ENCODE assay signal across 13 cellular contexts in genomic region chr10:80491251-80492102, GRCh38. TPM values are rescaled to one million over a fixed set of nuclear protein-coding genes. Genes with fewer than 3 reads are reported as not detected.
A peak's percentile ranks its signal among the peaks of the same experiment; 100 is the strongest.
DNase-seq lines count a peak whose midpoint lies in the region; ATAC-seq, FAIRE-seq and TF ChIP-seq lines count a peak whose summit lies in the region.
"Had no signal": no experiment of that assay in that cellular context is flagged by ENCODE, and none has a peak within 500 bp of the region (broad histone marks: within the 10 kb centered on the region; RNA-seq: fewer than 3 reads in every experiment).

No MANE protein-coding gene starts in this region.

- H3K27ac ChIP-seq in CD8-positive, alpha-beta memory T cell (ENCODE audit: low read depth, low read length), result no peak overlapping the region
- peak overlapping the region; percentile 5 for H3K27ac ChIP-seq in colonic mucosa

- ATAC-seq in natural killer cell (no peak), HG03457 (IDR thresholded peaks at IDR 0.05; ENCODE audit: unreplicated experiment) (no peak), SK-N-SH treated with all-trans-retinoic acid at 6 μM for 48 hours (no peak), GM19351 (IDR thresholded peaks at IDR 0.05; ENCODE audit: unreplicated experiment) (no peak)

- H3K36me3 Mint-ChIP-seq in CD8-positive, alpha-beta memory T cell, result peaks cover 18 to 62% (median 29%) of the 10 kb centered on the region in 3 donors
- peaks cover 13% of the 10 kb centered on the region for H3K36me3 Mint-ChIP-seq in natural killer cell

- H3K4me3 ChIP-seq in CD8-positive, alpha-beta memory T cell (ENCODE audit: low read length), result no peak overlapping the region
- no peak overlapping the region for H3K4me3 ChIP-seq in colonic mucosa

- H3K4me1 ChIP-seq in CD8-positive, alpha-beta memory T cell (ENCODE audit: insufficient read depth, low read length), result peaks cover 97% of the 10 kb centered on the region
- H3K4me1 ChIP-seq in colonic mucosa, result peaks cover 4% of the 10 kb centered on the region

- peak overlapping the region in 6 of 7 donors; percentile 13 to 66 (median 37) for H3K4me3 Mint-ChIP-seq in CD8-positive, alpha-beta memory T cell
- H3K4me3 Mint-ChIP-seq in natural killer cell, result peak overlapping the region; percentile 74

- peaks cover 22% of the 10 kb centered on the region for H3K36me3 ChIP-seq in CD8-positive, alpha-beta memory T cell (ENCODE audit: insufficient read depth, low read length)
- H3K36me3 ChIP-seq in colonic mucosa, result no peaks in the 10 kb centered on the region

- intact Hi-C loops in colonic mucosa (cut with DNase I), result no loop called here
- intact Hi-C loops in natural killer cell (cut with micrococcal nuclease), result loop anchor here (10.0 kb wide), 1 partner anchor 287 kb away; the partner anchor contains the start of gene ANXA11

- no peak for DNase-seq in CD8-positive, alpha-beta memory T cell
- DNase-seq in RCC 7860 (ENCODE audit: low spot score), result peak; percentile 30
- no peak for DNase-seq in colonic mucosa
- DNase-seq in natural killer cell, result no peak
- DNase-seq in HTR-8/SVneo (ENCODE audit: insufficient read length, low spot score), result no peak
- DNase-seq: DMS79, foreskin fibroblast, mesendoderm had no signal

- no peak overlapping the region for H3K9ac ChIP-seq in colonic mucosa (ENCODE audit: low read depth in 2 of 2, low read length in 2 of 2)

- peak overlapping the region; percentile 56 to 99 (median 92) for H3K27ac Mint-ChIP-seq in CD8-positive, alpha-beta memory T cell
- H3K27ac Mint-ChIP-seq in natural killer cell, result peak overlapping the region; percentile 75 to 89

- POLR2A ChIA-PET in CD8-positive, alpha-beta memory T cell (lab: Charles Lee), result interaction anchor here (1.1 kb wide), 1 partner anchor 26 kb away, joined by 4 read pairs; no protein-coding TSS in a partner anchor

- FAIRE-seq in RCC 7860 (lab: Jason Lieb, UNC) (peak; percentile 44), HTR-8/SVneo (lab: Jason Lieb, UNC) (no peak)
- FAIRE-seq: bronchial epithelial cell had no signal

- H3K27me3 Mint-ChIP-seq in CD8-positive, alpha-beta memory T cell, result peaks cover 0 to 3% of the 10 kb centered on the region in 2 donors
- no peaks in the 10 kb centered on the region for H3K27me3 Mint-ChIP-seq in natural killer cell (ENCODE audit: low read depth in 2 of 2)

- no peaks in the 10 kb centered on the region for H3K9me3 ChIP-seq in CD8-positive, alpha-beta memory T cell (ENCODE audit: low read length)
- no peaks in the 10 kb centered on the region for H3K9me3 ChIP-seq in colonic mucosa

- H3K9me3 Mint-ChIP-seq in CD8-positive, alpha-beta memory T cell, result peaks cover 0 to 3% (median 0%) of the 10 kb centered on the region in 5 donors
- H3K9me3 Mint-ChIP-seq in natural killer cell, result peaks cover under 1 to 2% of the 10 kb centered on the region in 2 donors

- TF ChIP-seq CTCF in colonic mucosa (IDR thresholded peaks at IDR 0.05), result no peak
- no peak for TF ChIP-seq CTCF in natural killer cell (IDR thresholded peaks at IDR 0.05)

- CTCF ChIA-PET in CD8-positive, alpha-beta memory T cell (lab: Charles Lee), result interaction anchor here (0.7 to 3.0 kb wide), 7 partner anchors 9 to 47 kb away, joined by 3 to 25 read pairs (median 3); no protein-coding TSS in a partner anchor

- H3K27me3 ChIP-seq in CD8-positive, alpha-beta memory T cell (ENCODE audit: insufficient read depth, low read length, poor library complexity, severe bottlenecking), result no peaks in the 10 kb centered on the region
- H3K27me3 ChIP-seq in colonic mucosa, result no peaks in the 10 kb centered on the region

- peaks cover 98 to 100% (median 100%) of the 10 kb centered on the region in 3 donors for H3K4me1 Mint-ChIP-seq in CD8-positive, alpha-beta memory T cell
- H3K4me1 Mint-ChIP-seq in natural killer cell, result peaks cover 97 to 98% of the 10 kb centered on the region in 2 donors

TF ChIP-seq in SK-N-SH treated with all-trans-retinoic acid at 6 μM for 48 hours, 23 proteins besides CTCF, POLR2A, EP300 and RAD21:
- no peak for TF ChIP-seq CSDC2 (CRISPR knock-in tag; IDR thresholded peaks at IDR 0.05)
- no peak for TF ChIP-seq TSHZ2 (CRISPR knock-in tag; IDR thresholded peaks at IDR 0.05)
- no peak for TF ChIP-seq ISL1 (CRISPR knock-in tag; IDR thresholded peaks at IDR 0.05)

RNA-seq across cellular contexts. Expression of gene TSPAN14, which starts 37.4 kb away (rescaled TPM):
- total RNA-seq in CD8-positive, alpha-beta memory T cell, result 10 to 100 TPM; 46.1 to 46.8 TPM
- polyA plus RNA-seq in CD8-positive, alpha-beta memory T cell, result 220 TPM
- total RNA-seq in colonic mucosa, result 10 to 100 TPM; 83.5 to 91.7 TPM
- total RNA-seq in natural killer cell, result 100 to 1,000 TPM; 126 to 180 (median 173) TPM

RNA-seq across cellular contexts. Expression of gene SH2D4B, which starts 46.2 kb away (rescaled TPM):
- under 1 TPM; 0.11 to 0.13 TPM for total RNA-seq in CD8-positive, alpha-beta memory T cell
- polyA plus RNA-seq in CD8-positive, alpha-beta memory T cell, result not detected
- total RNA-seq in colonic mucosa (not detected), natural killer cell (under 1 TPM; 0.19 to 0.30 (median 0.27) TPM)
- total RNA-seq: M059J had no signal
